In genomic region chr16:49817754-49818507, GRCh38 we compare ENCODE assay signal across 21 cellular contexts. TPM values are rescaled to one million over a fixed set of nuclear protein-coding genes. Genes with fewer than 3 reads are reported as not detected.
DNase-seq lines count a peak whose midpoint lies in the region; ATAC-seq, FAIRE-seq and TF ChIP-seq lines count a peak whose summit lies in the region.
"Had no signal": no experiment of that assay in that cellular context is flagged by ENCODE, and none has a peak within 500 bp of the region (broad histone marks: within the 10 kb centered on the region; RNA-seq: fewer than 3 reads in every experiment).

No MANE protein-coding gene starts in this region.

- no peak overlapping the region for H3K14ac ChIP-seq in H1 (ENCODE audit: insufficient read length)

- peaks cover 2% of the 10 kb centered on the region; the same call in 1 of the 2 replicates for H3K79me1 ChIP-seq in H1 (ENCODE audit: low read depth, low read length)

- TF ChIP-seq CTCF in heart right ventricle (IDR thresholded peaks at IDR 0.05) = no peak
- no peak for TF ChIP-seq CTCF in H1 (IDR thresholded peaks at IDR 0.05; ENCODE audit: control extremely low read depth in 1 of 3, insufficient read depth in 1 of 3, low read depth in 1 of 3, low read length in 3 of 3)
- TF ChIP-seq CTCF in gastrocnemius medialis (IDR thresholded peaks at IDR 0.05 in 4 of 5, conservative IDR thresholded peaks at IDR 0.05 in 1 of 5) = no peak
- TF ChIP-seq CTCF in thyroid gland (IDR thresholded peaks at IDR 0.05) = no peak
- no peak for TF ChIP-seq CTCF in Calu3 (IDR thresholded peaks at IDR 0.05; ENCODE audit: unreplicated experiment)

- H2BK12ac ChIP-seq in H1 (ENCODE audit: low read depth, low read length) = no peak overlapping the region

- H3K36me3 ChIP-seq in heart right ventricle (no peaks in the 10 kb centered on the region), H1 (ENCODE audit: control insufficient read depth in 2 of 4, insufficient read depth in 4 of 4, low read length in 3 of 4) (peaks cover 0 to 3% (median 0%) of the 10 kb centered on the region in 4 experiments; a peak in 1 of 8 replicates), gastrocnemius medialis (no peaks in the 10 kb centered on the region), thyroid gland (no peaks in the 10 kb centered on the region)
- peaks cover 0 to 8% (median 0%) of the 10 kb centered on the region in 11 experiments; a peak in 2 of 22 replicates for H3K36me3 ChIP-seq in BLaER1 treated with 17β-estradiol and CSF1 and Interleukin-3, amounts not matched to agents 10 nM and 100 nM

- H4K8ac ChIP-seq in H1 (ENCODE audit: extremely low read depth, insufficient read depth, low read length) = no peak overlapping the region

- no peak overlapping the region for H2BK20ac ChIP-seq in H1 (ENCODE audit: low read length)

- intact Hi-C loops in heart right ventricle (cut with DNase I) (loop anchor here in 1 of 10 donors (5.0 kb wide), 1 partner anchor 41 kb away; no protein-coding TSS in a partner anchor), Right ventricle myocardium inferior (cut with DNase I) (no loop called here), gastrocnemius medialis (cut with DNase I; ENCODE audit: low total_unique reads) (loop anchor here (5.0 kb wide), 1 partner anchor 276 kb away; no protein-coding TSS in a partner anchor), thyroid gland (cut with DNase I) (no loop called here), Calu3 (cut with micrococcal nuclease; ENCODE audit: unreplicated experiment) (no loop called here)

- no peak overlapping the region for H3K23ac ChIP-seq in H1 (ENCODE audit: insufficient read length)

- POLR2A ChIA-PET in H1 (lab: Charles Lee; ENCODE audit: partially characterized antibody) = interaction anchor here (1.2 kb wide), 1 partner anchor 21 kb away, joined by 5 read pairs; no protein-coding TSS in a partner anchor

- no peak overlapping the region for H3K27ac ChIP-seq in heart right ventricle
- H3K27ac ChIP-seq in BLaER1 treated with 17β-estradiol and CSF1 and Interleukin-3, amounts not matched to agents 10 nM and 100 nM = 0 out of 22 replicates have a peak overlapping the region, but pooled peaks of 1 of the 11 experiments have one; percentile 19
- H3K27ac ChIP-seq in H1 (ENCODE audit: low read depth, low read length) = no peak overlapping the region
- H3K27ac ChIP-seq in gastrocnemius medialis = peak overlapping the region; percentile 65 to 97 (median 70)
- H3K27ac ChIP-seq in thyroid gland = no peak overlapping the region

- no peak overlapping the region for H2AK5ac ChIP-seq in H1 (ENCODE audit: low read depth, low read length)

- peaks cover 3% of the 10 kb centered on the region; the same call in 1 of the 2 replicates for H3K23me2 ChIP-seq in H1 (ENCODE audit: low read depth, low read length)

- H3K18ac ChIP-seq in H1 (ENCODE audit: extremely low read depth, low read length) = no peak overlapping the region

- H3K4me3 ChIP-seq in heart right ventricle = no peak overlapping the region
- H3K4me3 ChIP-seq in BLaER1 treated with 17β-estradiol and CSF1 and Interleukin-3, amounts not matched to agents 10 nM and 100 nM = no peak overlapping the region
- H3K4me3 ChIP-seq in H1 (ENCODE audit: extremely low read depth in 1 of 4, insufficient read depth in 2 of 4, low read depth in 3 of 4, low read length in 4 of 4) = no peak overlapping the region
- no peak overlapping the region for H3K4me3 ChIP-seq in gastrocnemius medialis
- no peak overlapping the region for H3K4me3 ChIP-seq in thyroid gland (replicated peaks in 1 of 3)
- H3K4me3 ChIP-seq: GM23338 had no signal

- H3K9me3 ChIP-seq in heart right ventricle (no peaks in the 10 kb centered on the region), H1 (ENCODE audit: insufficient read depth in 2 of 2, low read depth in 1 of 2, low read length in 1 of 2) (no peaks in the 10 kb centered on the region), gastrocnemius medialis (no peaks in the 10 kb centered on the region), thyroid gland (no peaks in the 10 kb centered on the region)
- H3K9me3 ChIP-seq in BLaER1 treated with 17β-estradiol and CSF1 and Interleukin-3, amounts not matched to agents 10 nM and 100 nM (replicated peaks in 1 of 11) = no peaks in the 10 kb centered on the region

- no peak overlapping the region for H2BK120ac ChIP-seq in H1 (replicated peaks; ENCODE audit: low read depth, low read length)

- H3K4ac ChIP-seq in H1 (replicated peaks; ENCODE audit: insufficient read length, low read depth, low read length) = no peak overlapping the region

- peaks cover 0 to 43% of the 10 kb centered on the region in 2 experiments; a peak in 2 of 4 replicates for H3K79me2 ChIP-seq in H1 (ENCODE audit: control insufficient read depth in 1 of 2, insufficient read depth in 2 of 2, low read length in 2 of 2)

- no peak overlapping the region for H2BK15ac ChIP-seq in H1 (ENCODE audit: low read length)

- H3K4me3 Mint-ChIP-seq in Calu3 (ENCODE audit: low read depth, unreplicated experiment) = no peak overlapping the region
- H3K4me3 Mint-ChIP-seq: CD4-positive, CD25-positive, alpha-beta regulatory T cell; CD8-positive, alpha-beta memory T cell; GM23338 had no signal

- H3K27me3 ChIP-seq in heart right ventricle (no peaks in the 10 kb centered on the region), H1 (replicated peaks in 1 of 4; ENCODE audit: control insufficient read depth in 3 of 4, extremely low read depth in 1 of 4, insufficient read depth in 3 of 4, low read length in 3 of 4) (no peaks in the 10 kb centered on the region), gastrocnemius medialis (no peaks in the 10 kb centered on the region), thyroid gland (no peaks in the 10 kb centered on the region)
- no peaks in the 10 kb centered on the region for H3K27me3 ChIP-seq in BLaER1 treated with 17β-estradiol and CSF1 and Interleukin-3, amounts not matched to agents 10 nM and 100 nM

- H3K9ac ChIP-seq in BLaER1 treated with 17β-estradiol and CSF1 and Interleukin-3, amounts not matched to agents 10 nM and 100 nM = peak overlapping the region in 1 of 11 experiments; percentile 38; a peak in 1 of 22 replicates
- H3K9ac ChIP-seq in H1 (replicated peaks in 1 of 4; ENCODE audit: extremely low read depth in 1 of 4, low read depth in 3 of 4, low read length in 3 of 4) = no peak overlapping the region

- TF ChIP-seq POLR2A in H1 (IDR thresholded peaks at IDR 0.05; ENCODE audit: control extremely low read depth in 1 of 2, low read depth in 2 of 2, low read length in 2 of 2) (no peak), gastrocnemius medialis (IDR thresholded peaks at IDR 0.05) (no peak), thyroid gland (IDR thresholded peaks at IDR 0.05) (no peak)

- H4K20me1 ChIP-seq in BLaER1 treated with 17β-estradiol and CSF1 and Interleukin-3, amounts not matched to agents 10 nM and 100 nM = peaks cover 0 to 6% (median 0%) of the 10 kb centered on the region in 11 experiments; a peak in 1 of 22 replicates
- H4K20me1 ChIP-seq in H1 (replicated peaks in 1 of 2; ENCODE audit: control insufficient read depth in 1 of 2, insufficient read depth in 2 of 2, low read length in 2 of 2) = peaks cover 3 to 5% of the 10 kb centered on the region in 2 experiments

- no peak overlapping the region for H3K27ac Mint-ChIP-seq in Calu3 (ENCODE audit: unreplicated experiment)
- H3K27ac Mint-ChIP-seq: CD4-positive, CD25-positive, alpha-beta regulatory T cell; CD8-positive, alpha-beta memory T cell; GM23338 had no signal

- H3K27me3 Mint-ChIP-seq in Calu3 (ENCODE audit: unreplicated experiment) = peaks cover 73% of the 10 kb centered on the region

- no peak for FAIRE-seq in H1 (lab: Jason Lieb, UNC)
- FAIRE-seq: D721Med, GM12892, GM18507 had no signal

- peaks cover 0 to 48% (median 19%) of the 10 kb centered on the region in 9 donors for H3K4me1 ChIP-seq in heart right ventricle
- H3K4me1 ChIP-seq in BLaER1 treated with 17β-estradiol and CSF1 and Interleukin-3, amounts not matched to agents 10 nM and 100 nM = peaks cover 0 to 57% (median 43%) of the 10 kb centered on the region in 10 experiments; a peak in 17 of 20 replicates
- peaks cover 2 to 16% (median 8%) of the 10 kb centered on the region in 4 experiments for H3K4me1 ChIP-seq in H1 (replicated peaks in 1 of 4; ENCODE audit: control insufficient read depth in 3 of 4, insufficient read depth in 4 of 4, low read length in 3 of 4)
- H3K4me1 ChIP-seq in gastrocnemius medialis = peaks cover 69 to 75% of the 10 kb centered on the region in 2 donors
- peaks cover 0 to 6% of the 10 kb centered on the region in 2 donors for H3K4me1 ChIP-seq in thyroid gland

- no peaks in the 10 kb centered on the region for H3K4me1 Mint-ChIP-seq in Calu3 (ENCODE audit: low read depth, unreplicated experiment)
- H3K4me1 Mint-ChIP-seq: CD4-positive, CD25-positive, alpha-beta regulatory T cell; CD8-positive, alpha-beta memory T cell had no signal

- no peak for DNase-seq in heart right ventricle
- no peak for DNase-seq in Right ventricle myocardium inferior (ENCODE audit: missing footprints)
- DNase-seq in H1 (ENCODE audit: low read depth in 1 of 2, low spot score in 2 of 2) = no peak
- DNase-seq in gastrocnemius medialis = peak in 1 of 2 donors; percentile 73
- no peak for DNase-seq in NAMALWA (ENCODE audit: low spot score)
- no peak for DNase-seq in thyroid gland
- DNase-seq in Calu3 = no peak
- DNase-seq: 8988T; C1 segment of cervical spinal cord; CD4-positive, CD25-positive, alpha-beta regulatory T cell; CD8-positive, alpha-beta memory T cell; COR-L47; DMS153; DMS79; GDM1; H7 had no signal

- H3K36me3 Mint-ChIP-seq in Calu3 (ENCODE audit: insufficient read depth, unreplicated experiment) = no peaks in the 10 kb centered on the region
- H3K36me3 Mint-ChIP-seq: CD4-positive, CD25-positive, alpha-beta regulatory T cell; CD8-positive, alpha-beta memory T cell had no signal

- H3K4me2 ChIP-seq in BLaER1 treated with 17β-estradiol and CSF1 and Interleukin-3, amounts not matched to agents 10 nM and 100 nM = peak overlapping the region in 7 of 11 experiments; percentile 39 to 69 (median 60); a peak in 15 of 22 replicates
- H3K4me2 ChIP-seq in H1 (ENCODE audit: insufficient read depth in 1 of 2, low read depth in 2 of 2, low read length in 2 of 2) = no peak overlapping the region
- H3K4me2 ChIP-seq: GM23338 had no signal

- no peak overlapping the region for H3K56ac ChIP-seq in H1 (replicated peaks; ENCODE audit: insufficient read length, low read depth, low read length)

- no peak for TF ChIP-seq RAD21 in H1 (IDR thresholded peaks at IDR 0.05 in 1 of 2, conservative IDR thresholded peaks at IDR 0.05 in 1 of 2; ENCODE audit: low read depth in 2 of 2, low read length in 2 of 2)

- in situ Hi-C loops in gastrocnemius medialis (cut with MboI; ENCODE audit: low sequenced_read_pairs in 4 of 4) = no loop called here

- ATAC-seq in heart right ventricle (peak in 5 of 8 donors; percentile 35 to 80 (median 44)), Right ventricle myocardium inferior (no peak), gastrocnemius medialis (peak in 1 of 2 donors; percentile 72)
- ATAC-seq: GM23338 had no signal

- 88 to 94% methylated on average over 13 of the region's 13 CpGs for WGBS in heart right ventricle, 2 donors
- 91% methylated on average over 13 of the region's 13 CpGs; no CpG with 5 or more reads in 1 of the 2 experiments for WGBS in H1 (ENCODE audit: extremely low coverage in 1 of 2, insufficient coverage in 1 of 2, insufficient read length in 1 of 2, insufficient replicate concordance in 2 of 2, low coverage in 1 of 2, low lambda C conversion rate in 2 of 2, missing lambda C conversion rate in 1 of 2), 2 experiments
- WGBS in thyroid gland, 2 donors = 94% methylated on average over 13 of the region's 13 CpGs

- CTCF ChIA-PET in H1 (lab: Charles Lee; ENCODE audit: partially characterized antibody) (interaction anchor here (0.6 to 3.6 kb wide), 6 partner anchors 14 to 113 kb away, joined by 3 to 17 read pairs (median 3); no protein-coding TSS in a partner anchor), Calu3 (lab: Charles Lee) (no interaction called here)

- no peak for TF ChIP-seq EP300 in H1 (IDR thresholded peaks at IDR 0.05; ENCODE audit: borderline replicate concordance in 1 of 2, low read depth in 2 of 2, low read length in 2 of 2)

- H4K5ac ChIP-seq in H1 (ENCODE audit: insufficient read length, low read depth, low read length) = no peak overlapping the region

- no peak overlapping the region for H4K91ac ChIP-seq in H1 (replicated peaks; ENCODE audit: insufficient read length, low read length)

- H2AFZ ChIP-seq in H1 (ENCODE audit: low read length) = no peak overlapping the region
- H2AFZ ChIP-seq: GM23338 had no signal

- H2BK5ac ChIP-seq in H1 (ENCODE audit: low read depth, low read length) = no peak overlapping the region

- no peaks in the 10 kb centered on the region for H3K9me3 Mint-ChIP-seq in Calu3 (ENCODE audit: low read depth, unreplicated experiment)
- H3K9me3 Mint-ChIP-seq: GM23338 had no signal

- no TSS peak for BruUV-seq in Calu3 (replicated peaks; lab: Mats Ljungman, UMichigan)

RNA-seq across cellular contexts. Expression of gene ZNF423, which starts 38.0 kb away (rescaled TPM):
- 10 to 100 TPM in 2 of 10 donors, 1 to 10 TPM in 8; 4.2 to 10.6 (median 7.4) TPM for total RNA-seq in heart right ventricle
- 1 to 10 TPM; 2.6 to 2.9 TPM for polyA plus RNA-seq in heart right ventricle
- 8.8 TPM for total RNA-seq in Right ventricle myocardium inferior
- total RNA-seq in H1 (2021; fragmentation: NEBNext Ultra II Directional; extraction: Animal tissue kit (Norgen Biotek cat#: 25700)) = 52.3 and 55.0 TPM in 2 replicates
- polyA plus RNA-seq in H1 (2011; rRNA removed) = 38.2 and 41.2 TPM in 2 replicates
- polyA plus RNA-seq in H1 (2011; cell fraction: cytosol; rRNA removed) = 21.9 TPM
- 39.6 TPM for polyA plus RNA-seq in H1 (2011; cell fraction: nucleus; rRNA removed)
- 39.6 to 51.6 TPM (median 48.3 TPM) in 4 replicates for polyA plus RNA-seq in H1 (2012, experiment 1 of 2)
- 33.1 TPM for polyA plus RNA-seq in H1 (2012, experiment 2 of 2)
- polyA plus RNA-seq in H1 (2013, experiment 1 of 2) = 24.8 TPM
- 27.0 TPM for polyA plus RNA-seq in H1 (2013, experiment 2 of 2)
- polyA minus RNA-seq in H1 (2011; rRNA and poly(A)+ RNA removed) = 47.8 and 68.0 TPM in 2 replicates
- 46.3 TPM for polyA minus RNA-seq in H1 (2011; cell fraction: cytosol; rRNA and poly(A)+ RNA removed)
- 49.0 TPM for polyA minus RNA-seq in H1 (2011; cell fraction: nucleus; rRNA and poly(A)+ RNA removed)
- 10 to 100 TPM in 3 of 4 donors, 1 to 10 TPM in 1; 8.4 to 15.8 (median 12.5) TPM for total RNA-seq in gastrocnemius medialis
- 10 to 100 TPM in 1 of 4 donors, 1 to 10 TPM in 3; 7.4 to 10.0 (median 8.5) TPM for total RNA-seq in thyroid gland
- total RNA-seq in Calu3 (2022) = not detected in 2 replicates
- total RNA-seq: CD8-positive, alpha-beta memory T cell had no signal
- polyA plus RNA-seq: CD4-positive, CD25-positive, alpha-beta regulatory T cell; CD8-positive, alpha-beta memory T cell had no signal

Comparison
In these comparisons a context has a peak if more than half of its experiments do, and no peak if none do; other contexts are left out.
1. H3K27ac ChIP-seq: peak in gastrocnemius medialis (4 of 4); none in heart right ventricle (0 of 10), H1 (single experiment) and thyroid gland (0 of 3).
2. H3K4me2 ChIP-seq: peak in BLaER1 treated with 17β-estradiol and CSF1 and Interleukin-3, amounts not matched to agents 10 nM and 100 nM (7 of 11); none in H1 (0 of 2).